ENCODE assay signal across 39 cellular contexts in genomic region chr6:25726122-25726911, GRCh38. TPM values are rescaled to one million over a fixed set of nuclear protein-coding genes. Genes with fewer than 3 reads are reported as not detected.
"Had no signal": no experiment of that assay in that cellular context is flagged by ENCODE, and none has a peak within 500 bp of the region (broad histone marks: within the 10 kb centered on the region; RNA-seq: fewer than 3 reads in every experiment).

No MANE protein-coding gene starts in this region.

- H3K36me3 Mint-ChIP-seq: activated naive CD8-positive, alpha-beta T cell had no signal

- H3K9me3 ChIP-seq: esophagus squamous epithelium, gastroesophageal sphincter had no signal

- H3K27me3 ChIP-seq: brain microvascular endothelial cell had no signal

- H3K36me3 ChIP-seq: brain microvascular endothelial cell, esophagus squamous epithelium, gastroesophageal sphincter, WERI-Rb-1 had no signal

- FAIRE-seq: astrocyte, colon, endometrium, endothelial cell of umbilical vein had no signal

- H3K9me3 Mint-ChIP-seq: activated B cell treated with CpG ODN at 0.5 μM for 24 hours; activated CD8-positive, alpha-beta T cell treated with anti-CD3 and anti-CD28 coated beads for 36 hours; activated T-cell treated with anti-CD3 and anti-CD28 coated beads, Interleukin-2, amount 50 U/mL, for 4 hours; activated T-helper 17 cell treated with anti-CD3 and anti-CD28 coated beads, Interleukin-2, amount 50 U/mL, for 72 hours; T-helper 2 cell treated with Interferon-gamma antibody and Interleukin-4, amounts not matched to agents 5 μg/mL and 100 μg/mL, for 36 hours had no signal

- H3K27ac Mint-ChIP-seq: activated B cell treated with CpG ODN at 0.5 μM for 24 hours; activated CD8-positive, alpha-beta T cell treated with anti-CD3 and anti-CD28 coated beads for 36 hours; activated naive CD8-positive, alpha-beta T cell; activated T-helper 17 cell treated with anti-CD3 and anti-CD28 coated beads, Interleukin-2, amount 50 U/mL, for 72 hours; T-helper 17 cell; T-helper 2 cell treated with Interferon-gamma antibody and Interleukin-4, amounts not matched to agents 5 μg/mL and 100 μg/mL, for 36 hours had no signal

- H3K4me1 Mint-ChIP-seq: activated B cell treated with CpG ODN at 0.5 μM for 24 hours; activated T-helper 17 cell treated with anti-CD3 and anti-CD28 coated beads, Interleukin-2, amount 50 U/mL, for 72 hours had no signal

- H3K4me3 Mint-ChIP-seq: activated B cell treated with CpG ODN at 0.5 μM for 24 hours; activated CD8-positive, alpha-beta T cell treated with anti-CD3 and anti-CD28 coated beads for 36 hours; activated naive CD8-positive, alpha-beta T cell; activated T-cell treated with anti-CD3 and anti-CD28 coated beads, Interleukin-2, amount 50 U/mL, for 4 hours; activated T-helper 17 cell treated with anti-CD3 and anti-CD28 coated beads, Interleukin-2, amount 50 U/mL, for 72 hours; T-helper 17 cell; T-helper 2 cell treated with Interferon-gamma antibody and Interleukin-4, amounts not matched to agents 5 μg/mL and 100 μg/mL, for 36 hours had no signal

- H3K4me1 ChIP-seq: esophagus squamous epithelium, gastroesophageal sphincter had no signal

- ATAC-seq: activated CD4-positive, CD25-positive, alpha-beta regulatory T cell treated with anti-CD3 and anti-CD28 coated beads, Interleukin-2, amount 50 U/mL, for 24 hours; activated CD8-positive, alpha-beta T cell treated with anti-CD3 and anti-CD28 coated beads for 36 hours; activated T-cell treated with anti-CD3 and anti-CD28 coated beads, Interleukin-2, amount 50 U/mL, for 4 hours; activated T-helper 17 cell treated with anti-CD3 and anti-CD28 coated beads, Interleukin-2, amount 50 U/mL, for 72 hours; gastroesophageal sphincter; T-helper 17 cell had no signal

- H3K27ac ChIP-seq: brain microvascular endothelial cell, epithelial cell of prostate, esophagus squamous epithelium, gastroesophageal sphincter, WERI-Rb-1 had no signal

- DNase-seq: activated B cell treated with CpG ODN at 0.5 μM for 24 hours; activated CD4-positive, alpha-beta T cell treated with anti-CD3 and anti-CD28 coated beads for 48 hours; activated CD4-positive, alpha-beta T cell treated with anti-CD3 and anti-CD28 coated beads, Interleukin-2, amount 50 U/mL, for 1 hour; activated CD4-positive, alpha-beta T cell treated with anti-CD3 and anti-CD28 coated beads, Interleukin-2, amount 50 U/mL, for 48 hours; activated CD8-positive, alpha-beta memory T cell treated with anti-CD3 and anti-CD28 coated beads for 24 hours; activated CD8-positive, alpha-beta T cell treated with anti-CD3 and anti-CD28 coated beads for 36 hours; activated effector memory CD4-positive, alpha-beta T cell treated with Interleukin-2 at 50 U/mL for 16 hours; activated gamma-delta T cell treated with Interleukin-2 at 50 U/mL for 16 hours; activated naive CD4-positive, alpha-beta T cell treated with anti-CD3 and anti-CD28 coated beads, Interleukin-2, amount 50 U/mL, for 16 hours; activated naive CD4-positive, alpha-beta T cell treated with Interleukin-2 at 50 U/mL for 16 hours; activated T-cell treated with anti-CD3 and anti-CD28 coated beads, Interleukin-2, amount 50 U/mL, for 4 hours; amniotic stem cell; anterior cingulate cortex; brain microvascular endothelial cell; caudate nucleus; cortex of kidney; dermis blood vessel endothelial cell; effector CD8-positive, alpha-beta T cell; esophagus squamous epithelium; foreskin melanocyte; T-helper 1 cell; T-helper 17 cell; T1000; WERI-Rb-1 had no signal

- H3K4me3 ChIP-seq: esophagus squamous epithelium, gastroesophageal sphincter had no signal

RNA-seq across cellular contexts. Expression of gene SLC17A4, which starts 28.2 kb away (rescaled TPM):
- total RNA-seq: activated B cell treated with CpG ODN at 0.5 μM for 24 hours; activated CD8-positive, alpha-beta T cell treated with anti-CD3 and anti-CD28 coated beads for 36 hours; activated T-cell treated with anti-CD3 and anti-CD28 coated beads, Interleukin-2, amount 50 U/mL, for 4 hours; activated T-helper 17 cell treated with anti-CD3 and anti-CD28 coated beads, Interleukin-2, amount 50 U/mL, for 72 hours; astrocyte; chondrocyte; dermis blood vessel endothelial cell; endothelial cell of umbilical vein; esophagus squamous epithelium; fibroblast of lung; fibroblast of villous mesenchyme; gastroesophageal sphincter; glomerular endothelial cell; T-helper 17 cell had no signal
- polyA plus RNA-seq: endothelial cell of umbilical vein, esophagus, fibroblast of lung had no signal
